ENCODE assay signal across 25 cellular contexts in genomic region chr6:143609501-143609900, GRCh38.
"Had no signal": no experiment of that assay in that cellular context is flagged by ENCODE, and none has a peak within 500 bp of the region (broad histone marks: within the 10 kb centered on the region; RNA-seq: fewer than 3 reads in every experiment).

No MANE protein-coding gene starts in this region.

- H3K27ac ChIP-seq: colonic mucosa, lower lobe of right lung, ovary, psoas muscle, skin epidermis, spleen, thoracic aorta, tibial nerve, upper lobe of left lung had no signal

- ATAC-seq: left ventricle myocardium superior; lower lobe of right lung; naive thymus-derived CD8-positive, alpha-beta T cell; psoas muscle; right cardiac atrium; stimulated activated naive B cell treated with anti-CD40 and anti-IgM and Interleukin-4, amounts not matched to agents 10 μg/mL and 1 μg/mL and 100 μg/mL, for 72 hours had no signal

- H3K36me3 ChIP-seq: colonic mucosa, lower lobe of right lung, ovary, spleen, thoracic aorta, tibial nerve, upper lobe of left lung had no signal

- H3K4me1 ChIP-seq: colonic mucosa, psoas muscle had no signal

- H3K27me3 ChIP-seq: colonic mucosa, ovary, spleen, tibial nerve, upper lobe of left lung had no signal

- FAIRE-seq: endometrium, frontal cortex, keratinocyte, urothelium cell line had no signal

- DNase-seq: colonic mucosa; effector memory CD4-positive, alpha-beta T cell; erythroblast; hypothalamus; immature natural killer cell; left ventricle myocardium superior; lower lobe of right lung; naive thymus-derived CD8-positive, alpha-beta T cell; nephron progenitor cell; nucleus accumbens; ovary; posterior cingulate gyrus; psoas muscle; right cardiac atrium; spleen; stimulated activated CD4-positive, alpha-beta T cell treated with anti-CD3 and anti-CD28 coated beads, Interleukin-4, amount 100 ng/mL, for 4 hours; stimulated activated naive B cell treated with anti-CD40 and anti-IgM and Interleukin-4, amounts not matched to agents 10 μg/mL and 1 μg/mL and 100 μg/mL, for 72 hours; upper lobe of left lung had no signal

- H3K9me3 ChIP-seq: colonic mucosa, lower lobe of right lung, ovary, psoas muscle, spleen, thoracic aorta, tibial nerve, upper lobe of left lung had no signal

- H3K4me3 ChIP-seq: colonic mucosa, lower lobe of right lung, ovary, psoas muscle, skin epidermis, spleen, thoracic aorta, tibial nerve, upper lobe of left lung had no signal
